Comparison of ENCODE assay signal across 8 cellular contexts in genomic region chr13:48000559-48001126, GRCh38. TPM values are rescaled to one million over a fixed set of nuclear protein-coding genes. Genes with fewer than 3 reads are reported as not detected.
DNase-seq lines count a peak whose midpoint lies in the region; ATAC-seq, FAIRE-seq and TF ChIP-seq lines count a peak whose summit lies in the region.

No MANE protein-coding gene starts in this region.

- peaks cover 6% of the 10 kb centered on the region for H3K36me3 ChIP-seq in A673 (ENCODE audit: insufficient read depth, low read length, poor library complexity, severe bottlenecking)
- peaks cover 34% of the 10 kb centered on the region for H3K36me3 ChIP-seq in RWPE2 (ENCODE audit: low read depth)
- H3K36me3 ChIP-seq in endothelial cell of umbilical vein (ENCODE audit: control insufficient read depth in 2 of 2, extremely low read depth in 1 of 2, insufficient read depth in 2 of 2, low read length in 2 of 2): peaks cover 0 to 2% of the 10 kb centered on the region in 2 experiments
- H3K36me3 ChIP-seq in muscle layer of duodenum (ENCODE audit: control insufficient read depth in 1 of 2, insufficient read depth in 2 of 2, low read length in 2 of 2): peaks cover 2 to 4% of the 10 kb centered on the region in 2 donors

- ATAC-seq in GM18499 (IDR thresholded peaks at IDR 0.05; ENCODE audit: insufficient read depth, unreplicated experiment) (peak; percentile 25), HG02885 (IDR thresholded peaks at IDR 0.05; ENCODE audit: poor library complexity, unreplicated experiment) (peak; percentile 47), RWPE2 (ENCODE audit: low read depth) (peak; percentile 52)

- POLR2A ChIA-PET in A673 (lab: Charles Lee; ENCODE audit: low non-redundant PET): no interaction called here
- POLR2A ChIA-PET in endothelial cell of umbilical vein (lab: Charles Lee): no interaction called here

- H3K9me3 ChIP-seq in A673 (ENCODE audit: low read depth, low read length, poor library complexity, severe bottlenecking): no peaks in the 10 kb centered on the region
- H3K9me3 ChIP-seq in RWPE2 (ENCODE audit: severe bottlenecking): no peaks in the 10 kb centered on the region
- no peaks in the 10 kb centered on the region for H3K9me3 ChIP-seq in endothelial cell of umbilical vein (replicated peaks; ENCODE audit: control insufficient read depth, insufficient read depth, low read length)
- no peaks in the 10 kb centered on the region for H3K9me3 ChIP-seq in muscle layer of duodenum (ENCODE audit: control insufficient read depth in 1 of 2, low read length in 2 of 2)

- H3K27me3 ChIP-seq in A673 (replicated peaks; ENCODE audit: insufficient read depth, low read depth, low read length, poor library complexity): no peaks in the 10 kb centered on the region
- H3K27me3 ChIP-seq in RWPE2 (ENCODE audit: insufficient read depth, poor library complexity, severe bottlenecking): no peaks in the 10 kb centered on the region
- no peaks in the 10 kb centered on the region for H3K27me3 ChIP-seq in endothelial cell of umbilical vein (ENCODE audit: control insufficient read depth in 2 of 2, insufficient read depth in 2 of 2, low read length in 2 of 2)
- H3K27me3 ChIP-seq in muscle layer of duodenum (ENCODE audit: low read depth, low read length): no peaks in the 10 kb centered on the region

- FAIRE-seq in endothelial cell of umbilical vein (lab: Jason Lieb, UNC): no peak

- H3K27ac ChIP-seq in A673 (ENCODE audit: low read depth, low read length, poor library complexity, severe bottlenecking) (peak overlapping the region; percentile 86), RWPE2 (ENCODE audit: poor library complexity, severe bottlenecking) (peak overlapping the region; percentile 87), endothelial cell of umbilical vein (ENCODE audit: insufficient read depth, low read depth, low read length) (peak overlapping the region; percentile 62), muscle layer of duodenum (ENCODE audit: low read length) (peak overlapping the region; percentile 61)

- BruUV-seq in A673 (replicated peaks; lab: Mats Ljungman, UMichigan): no TSS peak
- TSS peak; percentile 26 for BruUV-seq in endothelial cell of umbilical vein (replicated peaks; lab: Mats Ljungman, UMichigan)

- H2AFZ ChIP-seq in endothelial cell of umbilical vein (ENCODE audit: low read depth, low read length): peak overlapping the region; percentile 99

- H3K4me1 ChIP-seq in A673 (ENCODE audit: insufficient read depth, low read length, poor library complexity, severe bottlenecking) (peaks cover 11% of the 10 kb centered on the region), RWPE2 (ENCODE audit: insufficient read depth, poor library complexity, severe bottlenecking) (peaks cover 28% of the 10 kb centered on the region), endothelial cell of umbilical vein (ENCODE audit: control insufficient read depth, extremely low read depth, insufficient read depth, low read length) (peaks cover 15% of the 10 kb centered on the region), muscle layer of duodenum (ENCODE audit: control insufficient read depth in 1 of 2, insufficient read depth in 2 of 2, low read length in 2 of 2) (peaks cover 0 to 16% of the 10 kb centered on the region in 2 donors)

- intact Hi-C loops in A673 (cut with micrococcal nuclease; ENCODE audit: unreplicated experiment): no loop called here
- intact Hi-C loops in endothelial cell of umbilical vein (cut with micrococcal nuclease): loop anchor here (1.0 to 10.0 kb wide), 3 partner anchors 37 to 303 kb away; partner anchors contain the start of genes NUDT15 and RB1

- CTCF ChIA-PET in A673 (lab: Charles Lee): no interaction called here
- CTCF ChIA-PET in endothelial cell of umbilical vein (lab: Charles Lee): interaction anchor here (0.7 kb wide), 1 partner anchor 37 kb away, joined by 4 read pairs; no protein-coding TSS in a partner anchor

- no peaks in the 10 kb centered on the region for H3K9me1 ChIP-seq in endothelial cell of umbilical vein (replicated peaks; ENCODE audit: control insufficient read depth, extremely low read depth, insufficient read depth, low read length)

- peaks cover 39% of the 10 kb centered on the region for H3K79me2 ChIP-seq in endothelial cell of umbilical vein (ENCODE audit: control insufficient read depth, insufficient read depth, low read length)

- H3K4me2 ChIP-seq in endothelial cell of umbilical vein (ENCODE audit: insufficient read depth, low read length): peak overlapping the region; percentile 99

- DNase-seq in A673 (ENCODE audit: low spot score): no peak
- DNase-seq in RWPE2 (ENCODE audit: low spot score): no peak
- DNase-seq in endothelial cell of umbilical vein (ENCODE audit: low read depth, low spot score): peak; percentile 40
- no peak for DNase-seq in NAMALWA (ENCODE audit: low spot score)
- DNase-seq in NCI-H2196 treated with DMSO at 0.1 percent for 48 hours (lab: John Stamatoyannopoulos, UW; ENCODE audit: unreplicated experiment): no peak

- TF ChIP-seq CTCF in A673 (conservative IDR thresholded peaks at IDR 0.05; ENCODE audit: low read depth, low read length): no peak
- TF ChIP-seq CTCF in RWPE2 (IDR thresholded peaks at IDR 0.05; ENCODE audit: poor library complexity, severe bottlenecking): no peak
- no peak for TF ChIP-seq CTCF in endothelial cell of umbilical vein (IDR thresholded peaks at IDR 0.05; ENCODE audit: extremely low read depth in 1 of 2, insufficient read depth in 1 of 2, low read depth in 1 of 2, low read length in 2 of 2)

- dilution Hi-C loops in endothelial cell of umbilical vein (cut with MboI; ENCODE audit: extremely low pct_ligation_motif_present, low sequenced_read_pairs): no loop called here

- H3K9ac ChIP-seq in endothelial cell of umbilical vein (replicated peaks; ENCODE audit: extremely low read depth, insufficient read depth, low read length): peak overlapping the region; percentile 92

- H3K4me3 ChIP-seq in A673 (ENCODE audit: low read depth, low read length, poor library complexity, severe bottlenecking) (peak overlapping the region; percentile 85), RWPE2 (ENCODE audit: severe bottlenecking) (peak overlapping the region; percentile 90), endothelial cell of umbilical vein (replicated peaks in 1 of 3; ENCODE audit: insufficient read depth in 1 of 3, low read depth in 1 of 3, low read length in 3 of 3) (peak overlapping the region; percentile 88 to 93 (median 92)), muscle layer of duodenum (ENCODE audit: low read depth in 1 of 2, low read length in 2 of 2) (peak overlapping the region; percentile 71 to 99)

- TF ChIP-seq POLR2A in endothelial cell of umbilical vein (IDR thresholded peaks at IDR 0.05; ENCODE audit: low read depth, low read length): no peak

- H4K20me1 ChIP-seq in endothelial cell of umbilical vein (replicated peaks; ENCODE audit: control insufficient read depth, extremely low read depth, insufficient read depth, low read length): no peaks in the 10 kb centered on the region

TF ChIP-seq in endothelial cell of umbilical vein, 7 proteins besides CTCF, POLR2A, EP300 and RAD21:
- TF ChIP-seq GATA2 (IDR thresholded peaks at IDR 0.05; ENCODE audit: insufficient read depth, insufficient read length, low read depth, low read length) (no peak), MYC (IDR thresholded peaks at IDR 0.05; ENCODE audit: low read depth, low read length) (no peak), FOS (IDR thresholded peaks at IDR 0.05; ENCODE audit: borderline replicate concordance, insufficient read depth, low read length) (no peak), MAX (IDR thresholded peaks at IDR 0.05; ENCODE audit: insufficient read depth, insufficient read length) (no peak)

RNA-seq across cellular contexts. Expression of gene SUCLA2, which starts 0.4 kb away (rescaled TPM):
- total RNA-seq in A673 (2021) (32.8 and 36.6 TPM in 2 replicates), endothelial cell of umbilical vein (32.0 and 37.0 TPM in 2 replicates)
- polyA plus RNA-seq in endothelial cell of umbilical vein: 10.4 and 13.6 TPM in 2 replicates
- polyA plus RNA-seq in endothelial cell of umbilical vein (2011; cell fraction: cytosol; rRNA removed): 21.1 and 21.2 TPM in 2 replicates
- 16.9 and 23.2 TPM in 2 replicates for polyA plus RNA-seq in endothelial cell of umbilical vein (2011; cell fraction: nucleus; rRNA removed)
- 28.3 and 38.4 TPM in 2 replicates for polyA plus RNA-seq in endothelial cell of umbilical vein (2012)
- 13.3 and 13.4 TPM in 2 replicates for polyA minus RNA-seq in endothelial cell of umbilical vein
- polyA minus RNA-seq in endothelial cell of umbilical vein (2011; cell fraction: cytosol; rRNA and poly(A)+ RNA removed): 14.2 TPM
- 30.4 and 38.2 TPM in 2 replicates for polyA minus RNA-seq in endothelial cell of umbilical vein (2011; cell fraction: nucleus; rRNA and poly(A)+ RNA removed)

RNA-seq across cellular contexts. Expression of gene NUDT15, which starts 36.9 kb away (rescaled TPM):
- total RNA-seq in A673 (2021) (48.6 and 52.2 TPM in 2 replicates), endothelial cell of umbilical vein (20.6 and 21.6 TPM in 2 replicates)
- 10.3 and 13.3 TPM in 2 replicates for polyA plus RNA-seq in endothelial cell of umbilical vein
- 12.6 and 15.5 TPM in 2 replicates for polyA plus RNA-seq in endothelial cell of umbilical vein (2011; cell fraction: cytosol; rRNA removed)
- polyA plus RNA-seq in endothelial cell of umbilical vein (2011; cell fraction: nucleus; rRNA removed): 4.8 and 7.0 TPM in 2 replicates
- 13.0 and 20.2 TPM in 2 replicates for polyA plus RNA-seq in endothelial cell of umbilical vein (2012)
- polyA minus RNA-seq in endothelial cell of umbilical vein: 3.4 and 4.1 TPM in 2 replicates
- polyA minus RNA-seq in endothelial cell of umbilical vein (2011; cell fraction: cytosol; rRNA and poly(A)+ RNA removed): 9.3 TPM
- 2.1 and 3.6 TPM in 2 replicates for polyA minus RNA-seq in endothelial cell of umbilical vein (2011; cell fraction: nucleus; rRNA and poly(A)+ RNA removed)
